34 cellular contexts compared by ENCODE assay signal in genomic region chr10:101464082-101464481, GRCh38.
"Had no signal": no experiment of that assay in that cellular context is flagged by ENCODE, and none has a peak within 500 bp of the region (broad histone marks: within the 10 kb centered on the region; RNA-seq: fewer than 3 reads in every experiment).

No MANE protein-coding gene starts in this region.

- H3K9me3 ChIP-seq: ascending aorta had no signal

- H3K27me3 Mint-ChIP-seq: activated CD4-positive, alpha-beta memory T cell treated with anti-CD3 and anti-CD28 coated beads, Interleukin-2, amount 10 ng/mL, durations not matched to agents 7 days and 5 days; activated CD4-positive, alpha-beta T cell treated with anti-CD3 and anti-CD28 coated beads for 36 hours; activated CD8-positive, alpha-beta memory T cell treated with anti-CD3 and anti-CD28 coated beads, Interleukin-2, amount 10 ng/mL, durations not matched to agents 7 days and 5 days; activated naive CD4-positive, alpha-beta T cell treated with anti-CD3 and anti-CD28 coated beads, Interleukin-2, amount 10 ng/mL, durations not matched to agents 7 days and 5 days; activated naive CD4-positive, alpha-beta T cell treated with anti-CD3 and anti-CD28 coated beads, Interleukin-2, amount 50 U/mL, for 24 hours; activated naive CD8-positive, alpha-beta T cell; activated naive CD8-positive, alpha-beta T cell treated with anti-CD3 and anti-CD28 coated beads, Interleukin-2, amount 50 U/mL, for 24 hours; activated T-cell treated with anti-CD3 and anti-CD28 coated beads, Interleukin-2, amount 50 U/mL, for 24 hours; central memory CD8-positive, alpha-beta T cell; T-helper 17 cell had no signal

- H3K36me3 ChIP-seq: ascending aorta, cardiac muscle cell had no signal

- H3K27ac ChIP-seq: ascending aorta, cardiac muscle cell, VCaP had no signal

- H3K4me3 ChIP-seq: ascending aorta, cardiac muscle cell had no signal

- DNase-seq: activated CD4-positive, alpha-beta memory T cell treated with anti-CD3 and anti-CD28 coated beads, Interleukin-2, amount 10 ng/mL, durations not matched to agents 7 days and 5 days; activated CD4-positive, alpha-beta T cell treated with anti-CD3 and anti-CD28 coated beads for 1 hour; activated CD4-positive, alpha-beta T cell treated with anti-CD3 and anti-CD28 coated beads for 36 hours; activated CD4-positive, alpha-beta T cell treated with anti-CD3 and anti-CD28 coated beads for 48 hours; activated CD4-positive, alpha-beta T cell treated with anti-CD3 and anti-CD28 coated beads, Interleukin-2, amount 10 ng/mL, durations not matched to agents 7 days and 5 days; activated CD4-positive, alpha-beta T cell treated with anti-CD3 and anti-CD28 coated beads, Interleukin-2, amount 50 U/mL, for 48 hours; activated CD4-positive, CD25-positive, alpha-beta regulatory T cell; activated CD8-positive, alpha-beta memory T cell treated with anti-CD3 and anti-CD28 coated beads for 24 hours; activated CD8-positive, alpha-beta memory T cell treated with anti-CD3 and anti-CD28 coated beads, Interleukin-2, amount 10 ng/mL, durations not matched to agents 7 days and 5 days; activated CD8-positive, alpha-beta memory T cell treated with anti-CD3 and anti-CD28 coated beads, Interleukin-2, amount 50 U/mL, for 48 hours; activated CD8-positive, alpha-beta T cell treated with anti-CD3 and anti-CD28 coated beads, Interleukin-2, amount 10 ng/mL, durations not matched to agents 7 days and 5 days; activated effector memory CD4-positive, alpha-beta T cell treated with Interleukin-2 at 50 U/mL for 16 hours; activated gamma-delta T cell; activated naive CD4-positive, alpha-beta T cell treated with anti-CD3 and anti-CD28 coated beads, Interleukin-2, amount 10 ng/mL, durations not matched to agents 7 days and 5 days; activated naive CD4-positive, alpha-beta T cell treated with Interleukin-2 at 50 U/mL for 16 hours; activated naive CD8-positive, alpha-beta T cell treated with anti-CD3 and anti-CD28 coated beads, Interleukin-2, amount 10 ng/mL, durations not matched to agents 7 days and 5 days; activated naive CD8-positive, alpha-beta T cell treated with anti-CD3 and anti-CD28 coated beads, Interleukin-2, amount 50 U/mL, for 24 hours; activated T-cell treated with anti-CD3 and anti-CD28 coated beads, Interleukin-2, amount 50 U/mL, for 24 hours; activated T-cell treated with anti-CD3 and anti-CD28 coated beads, Interleukin-2, amount 50 U/mL, for 48 hours; amygdala; anterior cingulate cortex; caudate nucleus; T-helper 17 cell; T-helper 9 cell had no signal

- H3K9me3 Mint-ChIP-seq: activated CD4-positive, alpha-beta memory T cell treated with anti-CD3 and anti-CD28 coated beads, Interleukin-2, amount 10 ng/mL, durations not matched to agents 7 days and 5 days; activated CD4-positive, alpha-beta T cell treated with anti-CD3 and anti-CD28 coated beads, Interleukin-2, amount 10 ng/mL, durations not matched to agents 7 days and 5 days; activated naive CD4-positive, alpha-beta T cell treated with anti-CD3 and anti-CD28 coated beads, Interleukin-2, amount 10 ng/mL, durations not matched to agents 7 days and 5 days; activated naive CD4-positive, alpha-beta T cell treated with anti-CD3 and anti-CD28 coated beads, Interleukin-2, amount 50 U/mL, for 24 hours; activated naive CD8-positive, alpha-beta T cell treated with anti-CD3 and anti-CD28 coated beads, Interleukin-2, amount 10 ng/mL, durations not matched to agents 7 days and 5 days; activated naive CD8-positive, alpha-beta T cell treated with anti-CD3 and anti-CD28 coated beads, Interleukin-2, amount 50 U/mL, for 24 hours; activated T-cell treated with anti-CD3 and anti-CD28 coated beads, Interleukin-2, amount 50 U/mL, for 24 hours; activated T-helper 2 cell treated with anti-CD3 and anti-CD28 coated beads, Interferon-gamma antibody, Interleukin-2, Interleukin-4, amounts not matched to agents 10 μg/mL and 5 μg/mL and 100 μg/mL, durations not matched to agents 14 hours and 24 hours and 36 hours; brain; central memory CD8-positive, alpha-beta T cell; T-helper 2 cell treated with Interferon-gamma antibody and Interleukin-4, amounts not matched to agents 5 μg/mL and 100 μg/mL, for 36 hours; WTC11 had no signal

- H3K4me3 Mint-ChIP-seq: activated CD4-positive, alpha-beta memory T cell treated with anti-CD3 and anti-CD28 coated beads, Interleukin-2, amount 10 ng/mL, durations not matched to agents 7 days and 5 days; activated CD4-positive, alpha-beta T cell treated with anti-CD3 and anti-CD28 coated beads for 36 hours; activated CD4-positive, alpha-beta T cell treated with anti-CD3 and anti-CD28 coated beads, Interleukin-2, amount 10 ng/mL, durations not matched to agents 7 days and 5 days; activated CD8-positive, alpha-beta memory T cell treated with anti-CD3 and anti-CD28 coated beads, Interleukin-2, amount 10 ng/mL, durations not matched to agents 7 days and 5 days; activated CD8-positive, alpha-beta T cell treated with anti-CD3 and anti-CD28 coated beads, Interleukin-2, amount 10 ng/mL, durations not matched to agents 7 days and 5 days; activated naive CD4-positive, alpha-beta T cell treated with anti-CD3 and anti-CD28 coated beads, Interleukin-2, amount 10 ng/mL, durations not matched to agents 7 days and 5 days; activated naive CD4-positive, alpha-beta T cell treated with anti-CD3 and anti-CD28 coated beads, Interleukin-2, amount 50 U/mL, for 24 hours; activated naive CD8-positive, alpha-beta T cell; activated naive CD8-positive, alpha-beta T cell treated with anti-CD3 and anti-CD28 coated beads, Interleukin-2, amount 10 ng/mL, durations not matched to agents 7 days and 5 days; activated naive CD8-positive, alpha-beta T cell treated with anti-CD3 and anti-CD28 coated beads, Interleukin-2, amount 50 U/mL, for 24 hours; activated T-cell treated with anti-CD3 and anti-CD28 coated beads, Interleukin-2, amount 50 U/mL, for 24 hours; central memory CD8-positive, alpha-beta T cell; T-helper 17 cell; T-helper 2 cell treated with Interferon-gamma antibody and Interleukin-4, amounts not matched to agents 5 μg/mL and 100 μg/mL, for 36 hours; WTC11 had no signal

- H3K27me3 ChIP-seq: ascending aorta, cardiac muscle cell had no signal

- H3K36me3 Mint-ChIP-seq: activated CD8-positive, alpha-beta memory T cell treated with anti-CD3 and anti-CD28 coated beads, Interleukin-2, amount 10 ng/mL, durations not matched to agents 7 days and 5 days; activated naive CD4-positive, alpha-beta T cell treated with anti-CD3 and anti-CD28 coated beads, Interleukin-2, amount 10 ng/mL, durations not matched to agents 7 days and 5 days; activated naive CD4-positive, alpha-beta T cell treated with anti-CD3 and anti-CD28 coated beads, Interleukin-2, amount 50 U/mL, for 24 hours; activated naive CD8-positive, alpha-beta T cell; activated naive CD8-positive, alpha-beta T cell treated with anti-CD3 and anti-CD28 coated beads, Interleukin-2, amount 10 ng/mL, durations not matched to agents 7 days and 5 days; brain; WTC11 had no signal

- H3K27ac Mint-ChIP-seq: activated CD4-positive, alpha-beta memory T cell treated with anti-CD3 and anti-CD28 coated beads, Interleukin-2, amount 10 ng/mL, durations not matched to agents 7 days and 5 days; activated CD4-positive, alpha-beta T cell treated with anti-CD3 and anti-CD28 coated beads for 36 hours; activated CD4-positive, alpha-beta T cell treated with anti-CD3 and anti-CD28 coated beads, Interleukin-2, amount 10 ng/mL, durations not matched to agents 7 days and 5 days; activated CD8-positive, alpha-beta memory T cell treated with anti-CD3 and anti-CD28 coated beads, Interleukin-2, amount 10 ng/mL, durations not matched to agents 7 days and 5 days; activated CD8-positive, alpha-beta T cell treated with anti-CD3 and anti-CD28 coated beads, Interleukin-2, amount 10 ng/mL, durations not matched to agents 7 days and 5 days; activated naive CD4-positive, alpha-beta T cell treated with anti-CD3 and anti-CD28 coated beads, Interleukin-2, amount 10 ng/mL, durations not matched to agents 7 days and 5 days; activated naive CD4-positive, alpha-beta T cell treated with anti-CD3 and anti-CD28 coated beads, Interleukin-2, amount 50 U/mL, for 24 hours; activated naive CD8-positive, alpha-beta T cell; activated naive CD8-positive, alpha-beta T cell treated with anti-CD3 and anti-CD28 coated beads, Interleukin-2, amount 10 ng/mL, durations not matched to agents 7 days and 5 days; activated naive CD8-positive, alpha-beta T cell treated with anti-CD3 and anti-CD28 coated beads, Interleukin-2, amount 50 U/mL, for 24 hours; activated T-cell treated with anti-CD3 and anti-CD28 coated beads, Interleukin-2, amount 50 U/mL, for 24 hours; activated T-helper 2 cell treated with anti-CD3 and anti-CD28 coated beads, Interferon-gamma antibody, Interleukin-2, Interleukin-4, amounts not matched to agents 10 μg/mL and 5 μg/mL and 100 μg/mL, durations not matched to agents 14 hours and 24 hours and 36 hours; T-helper 17 cell; T-helper 2 cell treated with Interferon-gamma antibody and Interleukin-4, amounts not matched to agents 5 μg/mL and 100 μg/mL, for 36 hours; WTC11 had no signal
